ENCODE assay signal across 12 cellular contexts in the genomic region with DNA sequence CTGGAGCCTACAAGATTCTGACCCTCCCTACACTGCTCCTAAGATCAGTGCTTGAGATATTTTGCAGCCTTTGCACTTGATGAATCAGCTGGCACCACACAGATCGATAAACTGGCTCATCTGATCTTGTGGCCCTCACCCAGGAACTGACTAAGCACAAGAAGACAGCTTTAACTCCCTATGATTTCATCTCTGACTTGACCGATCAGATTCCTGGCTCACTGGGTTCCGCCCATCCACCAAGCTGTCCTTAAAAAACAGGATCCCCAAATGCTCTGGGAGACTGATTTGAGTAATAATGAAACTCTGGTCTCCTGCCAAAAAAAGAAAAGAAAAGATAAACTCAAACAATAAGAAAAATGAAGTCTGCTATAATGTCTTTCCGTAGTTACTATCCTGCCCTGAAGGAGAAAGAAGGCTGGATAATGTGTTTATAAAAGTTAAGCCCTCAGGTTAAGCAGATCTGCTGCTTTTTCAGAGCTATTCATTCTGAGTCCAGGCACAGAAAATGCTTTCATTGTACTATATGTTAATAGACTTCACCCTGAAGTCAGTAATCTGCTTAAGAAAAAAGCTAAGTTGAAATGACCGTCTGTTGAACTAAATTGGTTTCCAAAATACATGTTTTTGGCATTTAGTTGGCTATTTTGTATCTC.
DNase-seq lines count a peak whose midpoint lies in the region; ATAC-seq and TF ChIP-seq lines count a peak whose summit lies in the region.
"Had no signal": no experiment of that assay in that cellular context is flagged by ENCODE, and none has a peak within 500 bp of the region (broad histone marks: within the 10 kb centered on the region; RNA-seq: fewer than 3 reads in every experiment).

No MANE protein-coding gene starts in this region.

- H3K27ac ChIP-seq in mammary epithelial cell (ENCODE audit: insufficient read depth, low read depth, low read length): no peak overlapping the region
- H3K27ac ChIP-seq: esophagus muscularis mucosa, psoas muscle, upper lobe of left lung had no signal

- H3K27me3 ChIP-seq in mammary epithelial cell (ENCODE audit: insufficient read depth, low read length): no peaks in the 10 kb centered on the region
- H3K27me3 ChIP-seq: esophagus muscularis mucosa, upper lobe of left lung had no signal

- peaks cover 6% of the 10 kb centered on the region for H3K9me3 ChIP-seq in mammary epithelial cell (replicated peaks; ENCODE audit: insufficient read depth, low read length)
- H3K9me3 ChIP-seq: esophagus muscularis mucosa, psoas muscle had no signal

- H3K4me1 ChIP-seq in mammary epithelial cell (ENCODE audit: insufficient read depth, low read length): peaks cover 8% of the 10 kb centered on the region
- H3K4me1 ChIP-seq: psoas muscle, upper lobe of left lung had no signal

- peak overlapping the region; percentile 41 for H3K4me2 ChIP-seq in mammary epithelial cell (ENCODE audit: insufficient read depth, low read depth, low read length)

- TF ChIP-seq CTCF in AG09319 (IDR thresholded peaks at IDR 0.05; ENCODE audit: low read depth, low read length): no peak
- TF ChIP-seq CTCF in mammary epithelial cell (conservative IDR thresholded peaks at IDR 0.05 in 1 of 2, IDR thresholded peaks at IDR 0.05 in 1 of 2; ENCODE audit: extremely low read depth in 1 of 2, insufficient read depth in 1 of 2, low read depth in 1 of 2, low read length in 2 of 2): no peak

- H3K36me3 ChIP-seq in mammary epithelial cell (ENCODE audit: insufficient read depth, low read length): no peaks in the 10 kb centered on the region
- H3K36me3 ChIP-seq: esophagus muscularis mucosa, upper lobe of left lung had no signal

- no peaks in the 10 kb centered on the region for H4K20me1 ChIP-seq in mammary epithelial cell (ENCODE audit: insufficient read depth, low read length)

- peak; percentile 5 for DNase-seq in AG09319 (ENCODE audit: extremely low read depth, low read depth)
- peak; percentile 61 for DNase-seq in LHCN-M2 (ENCODE audit: low read depth)
- peak; percentile 90 for DNase-seq in mammary epithelial cell
- DNase-seq in kidney glomerular epithelial cell (lab: John Stamatoyannopoulos, UW): peak; percentile 14
- no peak for DNase-seq in retina
- no peak for DNase-seq in DMS 273 treated with DMSO at 0.1 percent for 48 hours (lab: John Stamatoyannopoulos, UW)
- DNase-seq: activated naive CD4-positive, alpha-beta T cell treated with anti-CD3 and anti-CD28 coated beads for 36 hours; psoas muscle had no signal

- H3K9ac ChIP-seq in mammary epithelial cell (ENCODE audit: insufficient read depth, low read length): no peak overlapping the region

- TSS peak; percentile 97 for BruUV-seq in mammary epithelial cell (replicated peaks; lab: Mats Ljungman, UMichigan)

- dilution Hi-C loops in mammary epithelial cell (cut with HindIII; ENCODE audit: low sequenced_read_pairs): no loop called here

- H2AFZ ChIP-seq in mammary epithelial cell (ENCODE audit: low read depth, low read length): peak overlapping the region; percentile 76

- intact Hi-C loops in mammary epithelial cell (cut with micrococcal nuclease): no loop called here

- CTCF ChIA-PET in mammary epithelial cell (lab: Charles Lee; ENCODE audit: low non-redundant PET): interaction anchor here (0.6 kb wide), 2 partner anchors 297 to 1558 kb away, joined by 4 to 6 read pairs; no protein-coding TSS in a partner anchor

- ATAC-seq in GM21423 (IDR thresholded peaks at IDR 0.05; ENCODE audit: unreplicated experiment) (no peak), GM18520 (IDR thresholded peaks at IDR 0.05; ENCODE audit: unreplicated experiment) (no peak)
- ATAC-seq: psoas muscle had no signal

- in situ Hi-C loops in mammary epithelial cell (cut with MboI; ENCODE audit: low sequenced_read_pairs in 2 of 2): no loop called here

- H3K79me2 ChIP-seq in mammary epithelial cell (ENCODE audit: insufficient read depth, low read length): no peaks in the 10 kb centered on the region

- no peak overlapping the region for H3K4me3 ChIP-seq in mammary epithelial cell (replicated peaks in 1 of 3; ENCODE audit: insufficient read depth in 1 of 3, low read depth in 2 of 3, low read length in 3 of 3)
- H3K4me3 ChIP-seq: esophagus muscularis mucosa, psoas muscle, upper lobe of left lung had no signal

- 34% methylated on average over 5 of the region's 5 CpGs for WGBS in mammary epithelial cell (ENCODE audit: low coverage, missing lambda C conversion rate)

Comparison
In these comparisons a context has a peak if more than half of its experiments do, and no peak if none do; other contexts are left out.
1. DNase-seq: peak in AG09319 (single experiment), LHCN-M2 (single experiment), mammary epithelial cell (single experiment) and kidney glomerular epithelial cell (single experiment); none in retina (single experiment) and DMS 273 treated with DMSO at 0.1 percent for 48 hours (single experiment).